In genomic region chr6:105628156-105628860, GRCh38 we compare ENCODE assay signal across 20 cellular contexts.
"Had no signal": no experiment of that assay in that cellular context is flagged by ENCODE, and none has a peak within 500 bp of the region (broad histone marks: within the 10 kb centered on the region; RNA-seq: fewer than 3 reads in every experiment).

No MANE protein-coding gene starts in this region.

- H3K4me3 Mint-ChIP-seq: activated naive CD8-positive, alpha-beta T cell treated with anti-CD3 and anti-CD28 coated beads, Interleukin-2, amount 10 ng/mL, durations not matched to agents 7 days and 5 days; naive thymus-derived CD4-positive, alpha-beta T cell; stimulated activated effector memory CD8-positive, alpha-beta T cell treated with anti-CD3 and anti-CD28 coated beads, Interleukin-12 subunit alpha, Interleukin-12 subunit beta, amount 100 ng/mL, for 72 hours; type B pancreatic cell had no signal

- H3K27ac Mint-ChIP-seq: activated naive CD8-positive, alpha-beta T cell treated with anti-CD3 and anti-CD28 coated beads, Interleukin-2, amount 10 ng/mL, durations not matched to agents 7 days and 5 days; naive thymus-derived CD4-positive, alpha-beta T cell; stimulated activated effector memory CD8-positive, alpha-beta T cell treated with anti-CD3 and anti-CD28 coated beads, Interleukin-12 subunit alpha, Interleukin-12 subunit beta, amount 100 ng/mL, for 72 hours; type B pancreatic cell had no signal

- DNase-seq: activated naive CD4-positive, alpha-beta T cell; activated naive CD8-positive, alpha-beta T cell treated with anti-CD3 and anti-CD28 coated beads, Interleukin-2, amount 10 ng/mL, durations not matched to agents 7 days and 5 days; activated T-cell treated with anti-CD3 and anti-CD28 coated beads for 4 hours; amygdala; caudate nucleus; dorsolateral prefrontal cortex; heart right ventricle; left lung; naive thymus-derived CD4-positive, alpha-beta T cell; pancreas; right lobe of liver; small intestine; stimulated activated CD4-positive, alpha-beta T cell treated with anti-CD3 and anti-CD28 coated beads, Interleukin-4, amount 100 ng/mL, for 24 hours; stomach; testis had no signal

- H3K36me3 Mint-ChIP-seq: type B pancreatic cell had no signal

- ATAC-seq: activated CD4-positive, CD25-positive, alpha-beta regulatory T cell treated with anti-CD3 and anti-CD28 coated beads, Interleukin-2, amount 50 U/mL, for 24 hours; gastroesophageal sphincter; left lung; naive thymus-derived CD4-positive, alpha-beta T cell; pancreas; right lobe of liver; stimulated activated effector memory CD8-positive, alpha-beta T cell treated with anti-CD3 and anti-CD28 coated beads, Interleukin-12 subunit alpha, Interleukin-12 subunit beta, amount 100 ng/mL, for 72 hours had no signal

- H3K9me3 Mint-ChIP-seq: type B pancreatic cell had no signal

- H3K27ac ChIP-seq: heart right ventricle, left lung, pancreas, right lobe of liver, SK-N-MC, testis had no signal
